In genomic region chr1:3270403-3271245, GRCh38 we compare ENCODE assay signal across 18 cellular contexts.
"Had no signal": no experiment of that assay in that cellular context is flagged by ENCODE, and none has a peak within 500 bp of the region (broad histone marks: within the 10 kb centered on the region; RNA-seq: fewer than 3 reads in every experiment).

No MANE protein-coding gene starts in this region.

- H3K27me3 ChIP-seq: neutrophil, tibial artery, uterus had no signal

- H3K36me3 ChIP-seq: gastrocnemius medialis, neutrophil, tibial artery, uterus had no signal

- H3K4me2 ChIP-seq: smooth muscle cell had no signal

- FAIRE-seq: islet of Langerhans had no signal

- H3K27ac ChIP-seq: dorsolateral prefrontal cortex, gastrocnemius medialis, neutrophil, uterus had no signal

- H3K9me3 ChIP-seq: gastrocnemius medialis, mucosa of descending colon, neutrophil, tibial artery, uterus had no signal

- DNase-seq: activated B cell treated with CpG ODN at 0.5 μM for 24 hours; activated CD4-positive, alpha-beta T cell treated with anti-CD3 and anti-CD28 coated beads for 48 hours; activated CD8-positive, alpha-beta memory T cell treated with anti-CD3 and anti-CD28 coated beads, Interleukin-2, amount 50 U/mL, for 4 hours; activated CD8-positive, alpha-beta T cell treated with anti-CD3 and anti-CD28 coated beads, Interleukin-2, amount 10 ng/mL, durations not matched to agents 7 days and 5 days; activated gamma-delta T cell treated with Interleukin-2 at 50 U/mL for 16 hours; activated naive CD8-positive, alpha-beta T cell treated with anti-CD3 and anti-CD28 coated beads, Interleukin-2, amount 10 ng/mL, durations not matched to agents 7 days and 5 days; activated T-cell treated with anti-CD3 and anti-CD28 coated beads, Interleukin-2, amount 50 U/mL, for 48 hours; dorsolateral prefrontal cortex; erythroblast; gastrocnemius medialis; mucosa of descending colon; naive thymus-derived CD4-positive, alpha-beta T cell; SW 1271; tibial artery; uterus had no signal

- H3K4me1 ChIP-seq: gastrocnemius medialis, uterus had no signal

- ATAC-seq: activated CD8-positive, alpha-beta T cell treated with anti-CD3 and anti-CD28 coated beads, Interleukin-2, amount 10 ng/mL, durations not matched to agents 7 days and 5 days; gastrocnemius medialis; mucosa of descending colon; naive thymus-derived CD4-positive, alpha-beta T cell had no signal

- H3K4me3 ChIP-seq: dorsolateral prefrontal cortex, gastrocnemius medialis, mucosa of descending colon, smooth muscle cell, tibial artery, uterus had no signal
